ENCODE assay signal across 26 cellular contexts in genomic region chr12:2137707-2138106, GRCh38.
DNase-seq lines count a peak whose midpoint lies in the region; ATAC-seq and TF ChIP-seq lines count a peak whose summit lies in the region.
"Had no signal": no experiment of that assay in that cellular context is flagged by ENCODE, and none has a peak within 500 bp of the region (broad histone marks: within the 10 kb centered on the region; RNA-seq: fewer than 3 reads in every experiment).

No MANE protein-coding gene starts in this region.

- no peak for TF ChIP-seq EP300 in transverse colon (IDR thresholded peaks at IDR 0.05; ENCODE audit: low read depth)

- in situ Hi-C loops in astrocyte of the cerebellum (cut with HindIII; ENCODE audit: low sequenced_read_pairs), result no loop called here
- in situ Hi-C loops in transverse colon (cut with MboI; ENCODE audit: low pct_ligation_motif_present in 1 of 4, low pct_unique_long_range_greater_than_20kb in 1 of 4, low sequenced_read_pairs in 3 of 4), result no loop called here

- H3K9me3 ChIP-seq in heart right ventricle (no peaks in the 10 kb centered on the region), mucosa of rectum (ENCODE audit: control insufficient read depth in 2 of 2, low read length in 2 of 2) (no peaks in the 10 kb centered on the region), transverse colon (no peaks in the 10 kb centered on the region)
- H3K9me3 ChIP-seq: adrenal gland, HAP-1, thyroid gland had no signal

- H3K36me3 ChIP-seq in heart right ventricle (no peaks in the 10 kb centered on the region), mucosa of rectum (ENCODE audit: control insufficient read depth in 2 of 2, insufficient read depth in 2 of 2, low read length in 2 of 2) (no peaks in the 10 kb centered on the region), transverse colon (no peaks in the 10 kb centered on the region)
- H3K36me3 ChIP-seq: adrenal gland, brain microvascular endothelial cell, HAP-1, thyroid gland had no signal

- H3K27me3 ChIP-seq in heart right ventricle, result no peaks in the 10 kb centered on the region
- H3K27me3 ChIP-seq in mucosa of rectum (ENCODE audit: control insufficient read depth in 2 of 2, insufficient read depth in 2 of 2, low read length in 2 of 2), result no peaks in the 10 kb centered on the region
- no peaks in the 10 kb centered on the region for H3K27me3 ChIP-seq in transverse colon
- H3K27me3 ChIP-seq: adrenal gland, brain microvascular endothelial cell, thyroid gland had no signal

- TF ChIP-seq CTCF in astrocyte of the cerebellum (IDR thresholded peaks at IDR 0.05; ENCODE audit: low read depth, low read length, missing control alignments) (peak; percentile 7), heart right ventricle (IDR thresholded peaks at IDR 0.05) (peak in 1 of 9 donors; percentile 5), transverse colon (IDR thresholded peaks at IDR 0.05) (no peak)

- WGBS in heart right ventricle, 2 donors, result 39 to 46% methylated on average over 10 of the region's 10 CpGs
- WGBS in transverse colon (ENCODE audit: low coverage in 1 of 2), 2 donors, result 20 to 52% methylated on average over 1 to 10 of the region's 10 CpGs

- no peak for TF ChIP-seq POLR2A in transverse colon (IDR thresholded peaks at IDR 0.05)

- H3K27ac ChIP-seq in heart right ventricle (peak overlapping the region in 9 of 10 donors; percentile 26 to 70 (median 45)), mucosa of rectum (ENCODE audit: low read depth in 2 of 2, low read length in 2 of 2) (peak overlapping the region; percentile 29 to 68), transverse colon (peak overlapping the region; percentile 71 to 82 (median 77))
- H3K27ac ChIP-seq: brain microvascular endothelial cell, thyroid gland had no signal

- no peak overlapping the region for H3K9ac ChIP-seq in mucosa of rectum (ENCODE audit: low read depth in 1 of 2, low read length in 2 of 2)

- peaks cover 29 to 68% (median 61%) of the 10 kb centered on the region in 9 donors for H3K4me1 ChIP-seq in heart right ventricle
- H3K4me1 ChIP-seq in mucosa of rectum (ENCODE audit: control insufficient read depth in 2 of 2, insufficient read depth in 2 of 2, low read length in 2 of 2), result peaks cover 24 to 29% of the 10 kb centered on the region in 2 donors
- H3K4me1 ChIP-seq in transverse colon, result peaks cover 12 to 42% (median 34%) of the 10 kb centered on the region in 4 donors
- H3K4me1 ChIP-seq: adrenal gland, HAP-1, thyroid gland had no signal

- DNase-seq in astrocyte of the cerebellum (ENCODE audit: low read depth), result no peak
- peak in 1 of 2 donors; percentile 47 for DNase-seq in heart right ventricle
- peak; percentile 62 for DNase-seq in transverse colon
- no peak for DNase-seq in posterior vena cava (ENCODE audit: low spot score)
- DNase-seq in effector CD8-positive, alpha-beta T cell (lab: John Stamatoyannopoulos, UW), result no peak
- DNase-seq: activated CD4-positive, alpha-beta memory T cell treated with anti-CD3 and anti-CD28 coated beads, Interleukin-2, amount 10 ng/mL, durations not matched to agents 7 days and 5 days; activated CD4-positive, alpha-beta T cell treated with anti-CD3 and anti-CD28 coated beads for 1 hour; activated CD8-positive, alpha-beta memory T cell treated with anti-CD3 and anti-CD28 coated beads, Interleukin-2, amount 50 U/mL, for 4 hours; activated naive CD4-positive, alpha-beta T cell treated with anti-CD3 and anti-CD28 coated beads for 36 hours; adrenal gland; brain microvascular endothelial cell; EL; MV-4-11; natural killer cell; NCI-H1436; NCI-H2081 treated with DMSO at 0.1 percent for 48 hours; NCI-H2227 treated with DMSO at 0.1 percent for 48 hours; NCI-H526 treated with DMSO at 0.1 percent for 48 hours; PC-3; SHP77; stimulated activated CD4-positive, alpha-beta T cell treated with anti-CD3 and anti-CD28 coated beads, Interleukin-1b, Interleukin-23, amount 100 ng/mL, for 48 hours; thyroid gland had no signal

- ATAC-seq in heart right ventricle (peak; percentile 30 to 86 (median 60)), GM18511 (IDR thresholded peaks at IDR 0.05; ENCODE audit: unreplicated experiment) (no peak)
- ATAC-seq: natural killer cell, PC-3 had no signal

- intact Hi-C loops in heart right ventricle (cut with DNase I) (no loop called here), transverse colon (cut with DNase I; ENCODE audit: low total_unique reads) (loop anchor here (10.0 kb wide), 1 partner anchor 417 kb away; no protein-coding TSS in a partner anchor), posterior vena cava (cut with DNase I) (no loop called here)

- H3K4me3 ChIP-seq in astrocyte of the cerebellum (ENCODE audit: low read depth, low read length) (no peak overlapping the region), heart right ventricle (no peak overlapping the region), mucosa of rectum (ENCODE audit: low read length in 2 of 2) (no peak overlapping the region), transverse colon (no peak overlapping the region)
- H3K4me3 ChIP-seq: adrenal gland, HAP-1, smooth muscle cell, thyroid gland had no signal
